Comparison of ENCODE assay signal across 8 cellular contexts in genomic region chr5:174951151-174951780, GRCh38.
DNase-seq lines count a peak whose midpoint lies in the region; ATAC-seq and TF ChIP-seq lines count a peak whose summit lies in the region.

No MANE protein-coding gene starts in this region.

- DNase-seq in NCI-H2081 (lab: John Stamatoyannopoulos, UW), result peak; percentile 55 to 69
- no peak for DNase-seq in NCI-H2081 treated with DMSO at 0.1 percent for 48 hours (lab: John Stamatoyannopoulos, UW)
- DNase-seq in NCI-H345 treated with DMSO at 0.1 percent for 48 hours (lab: John Stamatoyannopoulos, UW; ENCODE audit: unreplicated experiment), result peak; percentile 80
- peak; percentile 69 for DNase-seq in activated CD4-positive, alpha-beta T cell treated with anti-CD3 and anti-CD28 coated beads for 48 hours
- DNase-seq in dermis microvascular lymphatic vessel endothelial cell (ENCODE audit: low read depth in 2 of 2), result peak; percentile 43 to 67
- peak; percentile 55 for DNase-seq in lung (ENCODE audit: low spot score)
- DNase-seq in stimulated activated CD8-positive, alpha-beta memory T cell treated with anti-CD3 and anti-CD28 coated beads, Interleukin-15, amount 100 ng/mL, for 4 hours (ENCODE audit: low read depth in 2 of 2), result peak; percentile 4 to 24

- H3K9me3 ChIP-seq in lung (ENCODE audit: control insufficient read depth in 2 of 2, insufficient read depth in 1 of 2, low read length in 1 of 2), result no peaks in the 10 kb centered on the region

- H3K36me3 ChIP-seq in lung (ENCODE audit: control insufficient read depth in 2 of 2, insufficient read depth in 2 of 2, low read length in 2 of 2), result no peaks in the 10 kb centered on the region

- no peak overlapping the region for H3K27ac ChIP-seq in lung (ENCODE audit: low read depth in 1 of 2, low read length in 1 of 2)

- WGBS in lung, 2 donors, result 21 to 23% methylated on average over 5 of the region's 5 CpGs

- TF ChIP-seq CTCF in lung (IDR thresholded peaks at IDR 0.05; ENCODE audit: control extremely low read depth, extremely low read depth), result peak; percentile 69

- H3K27me3 ChIP-seq in lung (ENCODE audit: control insufficient read depth, insufficient read depth), result no peaks in the 10 kb centered on the region

- H3K4me3 ChIP-seq in lung, result no peak overlapping the region

- peak; percentile 67 for ATAC-seq in HG03135 (IDR thresholded peaks at IDR 0.05; ENCODE audit: unreplicated experiment)
- peak; percentile 82 for ATAC-seq in lung (ENCODE audit: insufficient read depth, low FRiP score)

- no peaks in the 10 kb centered on the region for H3K4me1 ChIP-seq in lung (ENCODE audit: control insufficient read depth in 2 of 2, insufficient read depth in 2 of 2, low read length in 2 of 2)
